Comparison of ENCODE assay signal across 8 cellular contexts in the genomic region with DNA sequence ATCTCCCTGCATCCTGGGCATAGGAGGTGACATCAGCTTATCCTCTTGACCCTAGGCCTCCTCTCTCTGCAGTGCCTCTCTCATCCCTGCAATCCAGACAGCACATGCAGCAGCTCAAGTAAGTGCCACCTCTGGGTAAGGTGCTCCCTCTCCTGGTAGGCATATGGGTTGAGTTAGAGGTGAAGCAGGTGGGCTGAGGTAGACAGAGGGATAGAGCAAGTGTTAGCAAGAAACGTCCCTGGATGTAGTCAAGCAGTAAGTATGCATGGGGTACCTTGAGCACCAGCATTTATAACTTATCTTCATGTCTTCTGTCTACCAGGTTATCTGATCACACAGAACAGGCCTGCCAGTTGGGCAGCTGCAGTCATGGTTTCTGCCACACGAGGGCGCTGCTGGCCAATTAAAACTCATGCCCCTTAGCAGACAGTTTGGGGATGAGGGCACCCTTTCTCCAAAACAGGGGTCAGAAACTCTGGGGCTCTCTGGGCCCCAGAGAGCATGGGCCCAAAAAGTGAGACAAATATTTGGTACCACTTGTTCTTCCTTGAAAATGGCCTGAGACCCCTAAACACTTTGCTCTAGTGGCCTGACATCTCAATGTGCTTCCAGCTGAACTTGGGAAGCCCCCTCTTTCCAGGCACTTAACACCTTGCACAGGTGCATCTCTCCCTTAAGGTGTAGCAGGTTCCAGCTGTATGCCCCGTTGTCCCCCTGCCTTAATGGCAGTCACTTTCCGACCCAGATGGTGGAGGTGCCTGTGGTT. TPM values are rescaled to one million over a fixed set of nuclear protein-coding genes. Genes with fewer than 3 reads are reported as not detected.
DNase-seq lines count a peak whose midpoint lies in the region; ATAC-seq lines count a peak whose summit lies in the region.

No MANE protein-coding gene starts in this region.

- POLR2A ChIA-PET in activated CD8-positive, alpha-beta T cell treated with anti-CD3 and anti-CD28 coated beads, Interleukin-2, amount 10 ng/mL, durations not matched to agents 7 days and 5 days (lab: Charles Lee) = no interaction called here

- no peak overlapping the region for H3K27ac ChIP-seq in effector memory CD4-positive, alpha-beta T cell (ENCODE audit: insufficient read depth, low read length, poor library complexity, severe bottlenecking)

- peaks cover 40% of the 10 kb centered on the region for H3K36me3 ChIP-seq in effector memory CD4-positive, alpha-beta T cell (ENCODE audit: control insufficient read depth, insufficient read depth, low read length)

- peak; percentile 86 for ATAC-seq in activated CD8-positive, alpha-beta T cell treated with anti-CD3 and anti-CD28 coated beads, Interleukin-2, amount 10 ng/mL, durations not matched to agents 7 days and 5 days
- ATAC-seq in GM18858 (IDR thresholded peaks at IDR 0.05; ENCODE audit: unreplicated experiment) = no peak

- no peaks in the 10 kb centered on the region for H3K4me1 Mint-ChIP-seq in activated CD8-positive, alpha-beta T cell treated with anti-CD3 and anti-CD28 coated beads, Interleukin-2, amount 10 ng/mL, durations not matched to agents 7 days and 5 days (ENCODE audit: low read depth)

- no peaks in the 10 kb centered on the region for H3K4me1 ChIP-seq in effector memory CD4-positive, alpha-beta T cell (ENCODE audit: control insufficient read depth, insufficient read depth, low read length, poor library complexity, severe bottlenecking)

- no peak overlapping the region for H3K27ac Mint-ChIP-seq in activated CD8-positive, alpha-beta T cell treated with anti-CD3 and anti-CD28 coated beads, Interleukin-2, amount 10 ng/mL, durations not matched to agents 7 days and 5 days

- CTCF ChIA-PET in activated CD8-positive, alpha-beta T cell treated with anti-CD3 and anti-CD28 coated beads, Interleukin-2, amount 10 ng/mL, durations not matched to agents 7 days and 5 days (lab: Charles Lee) = interaction anchor here (0.6 to 8.9 kb wide), 29 partner anchors 11 to 694 kb away, joined by 3 to 105 read pairs (median 4); partner anchors contain the start of genes PNMT and PPP1R1B

- peak; percentile 19 for DNase-seq in NK-92 treated with Interleukin-12 subunit alpha and Interleukin-12 subunit beta, amount 100 ng/mL, for 24 hours (lab: John Stamatoyannopoulos, UW)
- no peak for DNase-seq in NK-92 (lab: John Stamatoyannopoulos, UW; ENCODE audit: unreplicated experiment)
- DNase-seq in NCI-H345 (lab: John Stamatoyannopoulos, UW) = peak; percentile 59
- DNase-seq in activated CD8-positive, alpha-beta T cell treated with anti-CD3 and anti-CD28 coated beads, Interleukin-2, amount 10 ng/mL, durations not matched to agents 7 days and 5 days = peak; percentile 80
- peak; percentile 50 to 59 (median 54) for DNase-seq in effector memory CD4-positive, alpha-beta T cell
- DNase-seq in midbrain (lab: John Stamatoyannopoulos, UW) = peak; percentile 42
- DNase-seq in stimulated activated CD8-positive, alpha-beta memory T cell treated with anti-CD3 and anti-CD28 coated beads, Interleukin-4, amount 100 ng/mL, for 4 hours (ENCODE audit: low read depth in 2 of 2, low spot score in 1 of 2) = peak; percentile 41 to 69

- peaks cover 35% of the 10 kb centered on the region for H3K36me3 Mint-ChIP-seq in activated CD8-positive, alpha-beta T cell treated with anti-CD3 and anti-CD28 coated beads, Interleukin-2, amount 10 ng/mL, durations not matched to agents 7 days and 5 days (ENCODE audit: low read depth)

- no peaks in the 10 kb centered on the region for H3K9me3 ChIP-seq in effector memory CD4-positive, alpha-beta T cell (ENCODE audit: control insufficient read depth, low read length)

- H3K4me3 Mint-ChIP-seq in activated CD8-positive, alpha-beta T cell treated with anti-CD3 and anti-CD28 coated beads, Interleukin-2, amount 10 ng/mL, durations not matched to agents 7 days and 5 days = no peak overlapping the region

- H3K27me3 ChIP-seq in effector memory CD4-positive, alpha-beta T cell (replicated peaks; ENCODE audit: control insufficient read depth, insufficient read depth, low read length, poor library complexity, severe bottlenecking) = no peaks in the 10 kb centered on the region

- no peaks in the 10 kb centered on the region for H3K9me3 Mint-ChIP-seq in activated CD8-positive, alpha-beta T cell treated with anti-CD3 and anti-CD28 coated beads, Interleukin-2, amount 10 ng/mL, durations not matched to agents 7 days and 5 days (ENCODE audit: insufficient read depth)

- no peak overlapping the region for H3K4me3 ChIP-seq in effector memory CD4-positive, alpha-beta T cell (ENCODE audit: insufficient read depth, low read depth, low read length, poor library complexity, severe bottlenecking)

- H3K27me3 Mint-ChIP-seq in activated CD8-positive, alpha-beta T cell treated with anti-CD3 and anti-CD28 coated beads, Interleukin-2, amount 10 ng/mL, durations not matched to agents 7 days and 5 days (ENCODE audit: low read depth) = no peaks in the 10 kb centered on the region

RNA-seq across cellular contexts. Expression of gene NEUROD2, which starts 59.8 kb away (rescaled TPM):
- not detected for total RNA-seq in activated CD8-positive, alpha-beta T cell treated with anti-CD3 and anti-CD28 coated beads, Interleukin-2, amount 10 ng/mL, durations not matched to agents 7 days and 5 days
